In genomic region chr3:127265581-127265981, GRCh38 we compare ENCODE assay signal across 36 cellular contexts. TPM values are rescaled to one million over a fixed set of nuclear protein-coding genes. Genes with fewer than 3 reads are reported as not detected.
"Had no signal": no experiment of that assay in that cellular context is flagged by ENCODE, and none has a peak within 500 bp of the region (broad histone marks: within the 10 kb centered on the region; RNA-seq: fewer than 3 reads in every experiment).

No MANE protein-coding gene starts in this region.

- ATAC-seq: activated naive CD4-positive, alpha-beta T cell treated with anti-CD3 and anti-CD28 coated beads, Interleukin-2, amount 50 U/mL, for 72 hours; Panc1 had no signal

- H3K27ac ChIP-seq: brain microvascular endothelial cell, cardiac muscle cell, SJCRH30, SK-N-MC, WERI-Rb-1 had no signal

- H3K36me3 ChIP-seq: brain microvascular endothelial cell, cardiac muscle cell, MG63, SJCRH30, WERI-Rb-1 had no signal

- H3K27me3 ChIP-seq: brain microvascular endothelial cell, cardiac muscle cell, MG63, SJCRH30 had no signal

- DNase-seq: activated CD4-positive, alpha-beta memory T cell treated with anti-CD3 and anti-CD28 coated beads, Interleukin-2, amount 10 ng/mL, durations not matched to agents 7 days and 5 days; activated CD4-positive, alpha-beta T cell treated with anti-CD3 and anti-CD28 coated beads for 1 hour; activated CD4-positive, alpha-beta T cell treated with anti-CD3 and anti-CD28 coated beads for 48 hours; activated CD4-positive, CD25-positive, alpha-beta regulatory T cell; activated CD8-positive, alpha-beta memory T cell treated with anti-CD3 and anti-CD28 coated beads for 24 hours; activated gamma-delta T cell; activated naive CD4-positive, alpha-beta T cell treated with anti-CD3 and anti-CD28 coated beads for 36 hours; activated T-cell treated with anti-CD3 and anti-CD28 coated beads, Interleukin-2, amount 50 U/mL, for 24 hours; amniotic stem cell; aorta; brain microvascular endothelial cell; Karpas-422; KBM-7; MG63; NCI-H1048; NCI-H1105 treated with DMSO at 0.1 percent for 48 hours; NCI-H1436; NCI-H1694; NCI-H1930; NCI-H2081 treated with DMSO at 0.1 percent for 48 hours; NCI-H226; NCI-H446 treated with DMSO at 0.1 percent for 48 hours; NCI-H524; NCI-H69; SJCRH30; T1000; WERI-Rb-1 had no signal

- H3K27me3 Mint-ChIP-seq: IgD-negative memory B cell had no signal

- H3K9me3 ChIP-seq: SJCRH30 had no signal

- H3K27ac Mint-ChIP-seq: activated CD4-positive, alpha-beta memory T cell treated with anti-CD3 and anti-CD28 coated beads, Interleukin-2, amount 10 ng/mL, durations not matched to agents 7 days and 5 days; activated naive CD4-positive, alpha-beta T cell treated with anti-CD3 and anti-CD28 coated beads for 36 hours; activated naive CD4-positive, alpha-beta T cell treated with anti-CD3 and anti-CD28 coated beads, Interleukin-2, amount 50 U/mL, for 72 hours; activated T-cell treated with anti-CD3 and anti-CD28 coated beads, Interleukin-2, amount 50 U/mL, for 24 hours; activated T-helper 2 cell treated with anti-CD3 and anti-CD28 coated beads, Interferon-gamma antibody, Interleukin-2, Interleukin-4, amounts not matched to agents 10 μg/mL and 5 μg/mL and 100 μg/mL, durations not matched to agents 14 hours and 24 hours and 36 hours had no signal

- H3K4me1 ChIP-seq: SJCRH30 had no signal

- H3K4me3 Mint-ChIP-seq: activated CD4-positive, alpha-beta memory T cell treated with anti-CD3 and anti-CD28 coated beads, Interleukin-2, amount 10 ng/mL, durations not matched to agents 7 days and 5 days; activated naive CD4-positive, alpha-beta T cell treated with anti-CD3 and anti-CD28 coated beads for 36 hours; activated T-cell treated with anti-CD3 and anti-CD28 coated beads, Interleukin-2, amount 50 U/mL, for 24 hours; IgD-negative memory B cell had no signal

- H3K4me3 ChIP-seq: cardiac muscle cell, MG63, SJCRH30, SK-N-MC had no signal

- H3K4me1 Mint-ChIP-seq: activated CD4-positive, alpha-beta memory T cell treated with anti-CD3 and anti-CD28 coated beads, Interleukin-2, amount 10 ng/mL, durations not matched to agents 7 days and 5 days had no signal

RNA-seq across cellular contexts. Expression of gene PRR20G, which starts 22.3 kb away (rescaled TPM):
- total RNA-seq: activated CD4-positive, alpha-beta memory T cell treated with anti-CD3 and anti-CD28 coated beads, Interleukin-2, amount 10 ng/mL, durations not matched to agents 7 days and 5 days; activated naive CD4-positive, alpha-beta T cell treated with anti-CD3 and anti-CD28 coated beads for 36 hours; activated naive CD4-positive, alpha-beta T cell treated with anti-CD3 and anti-CD28 coated beads, Interleukin-2, amount 50 U/mL, for 72 hours; activated T-helper 2 cell treated with anti-CD3 and anti-CD28 coated beads, Interferon-gamma antibody, Interleukin-2, Interleukin-4, amounts not matched to agents 10 μg/mL and 5 μg/mL and 100 μg/mL, durations not matched to agents 14 hours and 24 hours and 36 hours; aorta; cardiac muscle cell; RPMI7951; SJCRH30; T-helper 1 cell treated with Interleukin-12 subunit alpha and Interleukin-12 subunit beta and Interleukin-4 antibody, amounts not matched to agents 30 ng/mL and 1 ng/mL, for 36 hours; T-helper 2 cell treated with Interferon-gamma antibody and Interleukin-4, amounts not matched to agents 100 ng/mL and 5 ng/mL, for 36 hours had no signal
- polyA plus RNA-seq: aorta, cardiac muscle cell, IgD-negative memory B cell had no signal
